8 cellular contexts compared by ENCODE assay signal in genomic region chr14:75050852-75051555, GRCh38. TPM values are rescaled to one million over a fixed set of nuclear protein-coding genes. Genes with fewer than 3 reads are reported as not detected.
DNase-seq lines count a peak whose midpoint lies in the region; ATAC-seq, FAIRE-seq and TF ChIP-seq lines count a peak whose summit lies in the region.

MLH3 (minus strand) TSS chr14:75051467; CDS start chr14:75049655, 1,812 bp downstream.

- peak; percentile 66 for TF ChIP-seq POLR2A in Raji (IDR thresholded peaks at IDR 0.05; ENCODE audit: insufficient read depth, low read depth, low read length)

- peak; percentile 63 for DNase-seq in D721Med (ENCODE audit: insufficient read length, low spot score)
- peak; percentile 89 for DNase-seq in LoVo (ENCODE audit: low spot score)
- DNase-seq in activated effector memory CD4-positive, alpha-beta T cell treated with Interleukin-2 at 50 U/mL for 16 hours = peak; percentile 69
- peak; percentile 82 for DNase-seq in fibroblast of pulmonary artery (ENCODE audit: low read depth)
- DNase-seq in natural killer cell treated with Interleukin-12 subunit alpha and Interleukin-12 subunit beta and Interleukin-15 and Interleukin-18, amount 100 ng/mL, for 72 hours (ENCODE audit: low spot score) = peak; percentile 83
- peak; percentile 68 for DNase-seq in stimulated activated naive CD4-positive, alpha-beta T cell treated with Interleukin-2 at 50 U/mL for 16 hours (lab: John Stamatoyannopoulos, UW)

- no peaks in the 10 kb centered on the region for H3K27me3 Mint-ChIP-seq in natural killer cell treated with Interleukin-12 subunit alpha and Interleukin-12 subunit beta and Interleukin-15 and Interleukin-18, amount 100 ng/mL, for 72 hours

- no peaks in the 10 kb centered on the region for H3K9me3 Mint-ChIP-seq in natural killer cell treated with Interleukin-12 subunit alpha and Interleukin-12 subunit beta and Interleukin-15 and Interleukin-18, amount 100 ng/mL, for 72 hours

- peaks cover 23 to 48% of the 10 kb centered on the region in 2 donors for H3K4me1 Mint-ChIP-seq in natural killer cell treated with Interleukin-12 subunit alpha and Interleukin-12 subunit beta and Interleukin-15 and Interleukin-18, amount 100 ng/mL, for 72 hours (ENCODE audit: low read depth in 2 of 2)

- H3K4me3 ChIP-seq in fibroblast of pulmonary artery (replicated peaks; ENCODE audit: low read depth, low read length) = peak within 1 kb of the TSS; percentile 57

- FAIRE-seq in D721Med (lab: Jason Lieb, UNC) = no peak

- H3K36me3 Mint-ChIP-seq in natural killer cell treated with Interleukin-12 subunit alpha and Interleukin-12 subunit beta and Interleukin-15 and Interleukin-18, amount 100 ng/mL, for 72 hours = peaks cover 14% of the 10 kb centered on the region

- no peak for TF ChIP-seq CTCF in D721Med (IDR thresholded peaks at IDR 0.05; ENCODE audit: insufficient read depth, missing control alignments)
- no peak for TF ChIP-seq CTCF in fibroblast of pulmonary artery (IDR thresholded peaks at IDR 0.05; ENCODE audit: low read length, missing control alignments)

- peak within 1 kb of the TSS; percentile 80 for H3K4me3 Mint-ChIP-seq in natural killer cell treated with Interleukin-12 subunit alpha and Interleukin-12 subunit beta and Interleukin-15 and Interleukin-18, amount 100 ng/mL, for 72 hours

- ATAC-seq in GM21723 (IDR thresholded peaks at IDR 0.05; ENCODE audit: unreplicated experiment) = peak; percentile 77
- ATAC-seq in natural killer cell treated with Interleukin-12 subunit alpha and Interleukin-12 subunit beta and Interleukin-15 and Interleukin-18, amount 100 ng/mL, for 72 hours = peak; percentile 91 to 92

- H3K27ac Mint-ChIP-seq in natural killer cell treated with Interleukin-12 subunit alpha and Interleukin-12 subunit beta and Interleukin-15 and Interleukin-18, amount 100 ng/mL, for 72 hours = peak within 1 kb of the TSS; percentile 77 to 96

RNA-seq across cellular contexts. Expression of gene MLH3, which starts in this region (rescaled TPM):
- total RNA-seq in natural killer cell treated with Interleukin-12 subunit alpha and Interleukin-12 subunit beta and Interleukin-15 and Interleukin-18, amount 100 ng/mL, for 72 hours = 10 to 100 TPM; 27.6 to 40.2 TPM

Comparison
In these comparisons a context has a peak if more than half of its experiments do, and no peak if none do; other contexts are left out.
1. Peak in every context shown above with its lines: DNase-seq, ATAC-seq and H3K4me3 ChIP-seq.